ENCODE assay signal across 1 cellular context in genomic region chr9:36151306-36152210, GRCh38.
TF ChIP-seq lines count a peak whose summit lies in the region.

No MANE protein-coding gene starts in this region.

TF ChIP-seq in IMR-90, 13 proteins besides CTCF, POLR2A, EP300 and RAD21 (continued from another document):
- TF ChIP-seq BHLHE40 (IDR thresholded peaks at IDR 0.05; ENCODE audit: low read depth, low read length) (no peak), MAFK (IDR thresholded peaks at IDR 0.05; ENCODE audit: low read depth, low read length) (no peak), CHD1 (IDR thresholded peaks at IDR 0.05; ENCODE audit: low read depth, low read length) (no peak), USF2 (IDR thresholded peaks at IDR 0.05; ENCODE audit: low read depth, low read length) (no peak), MXI1 (IDR thresholded peaks at IDR 0.05; ENCODE audit: borderline replicate concordance, low read depth, low read length) (no peak), SMC3 (IDR thresholded peaks at IDR 0.05; ENCODE audit: low read depth, low read length) (no peak), MAZ (IDR thresholded peaks at IDR 0.05; ENCODE audit: borderline replicate concordance, low read depth, low read length) (no peak), ELK1 (IDR thresholded peaks at IDR 0.05; ENCODE audit: borderline replicate concordance, low read depth, low read length) (no peak)
TF ChIP-seq in IMR-90: peak in this region for 0.
